In genomic region chr1:24504560-24504959, GRCh38 we compare ENCODE assay signal across 11 cellular contexts. TPM values are rescaled to one million over a fixed set of nuclear protein-coding genes. Genes with fewer than 3 reads are reported as not detected.
DNase-seq lines count a peak whose midpoint lies in the region; TF ChIP-seq lines count a peak whose summit lies in the region.
"Had no signal": no experiment of that assay in that cellular context is flagged by ENCODE, and none has a peak within 500 bp of the region (broad histone marks: within the 10 kb centered on the region; RNA-seq: fewer than 3 reads in every experiment).

No MANE protein-coding gene starts in this region.

- H3K4me3 Mint-ChIP-seq in activated T-cell treated with anti-CD3 and anti-CD28 coated beads, Interleukin-2, amount 50 U/mL, for 24 hours = peak overlapping the region; percentile 89

- H3K4me1 Mint-ChIP-seq in activated T-cell treated with anti-CD3 and anti-CD28 coated beads, Interleukin-2, amount 50 U/mL, for 24 hours (ENCODE audit: low read depth) = peaks cover 73% of the 10 kb centered on the region

- 90 to 92% (median 91%) methylated on average over 4 of the region's 4 CpGs for WGBS in spleen, 5 donors
- WGBS in esophagus muscularis mucosa = 93% methylated on average over 4 of the region's 4 CpGs

- TF ChIP-seq CTCF in spleen (IDR thresholded peaks at IDR 0.05 in 8 of 11, conservative IDR thresholded peaks at IDR 0.05 in 3 of 11) (no peak), esophagus muscularis mucosa (IDR thresholded peaks at IDR 0.05) (no peak)

- H3K27ac ChIP-seq in SK-N-MC = no peak overlapping the region
- peak overlapping the region in 5 of 8 donors; percentile 35 to 95 (median 89) for H3K27ac ChIP-seq in spleen
- H3K27ac ChIP-seq in esophagus muscularis mucosa (replicated peaks in 1 of 4) = peak overlapping the region in 1 of 4 donors; percentile 3
- H3K27ac ChIP-seq in substantia nigra (ENCODE audit: low read depth, low read length, poor library complexity, severe bottlenecking) = no peak overlapping the region
- H3K27ac ChIP-seq: ovary had no signal

- DNase-seq in activated T-cell treated with anti-CD3 and anti-CD28 coated beads, Interleukin-2, amount 50 U/mL, for 24 hours = no peak
- DNase-seq in activated T-cell treated with anti-CD3 and anti-CD28 coated beads, Interleukin-2, amount 50 U/mL, for 1 hour = no peak
- no peak for DNase-seq in SK-N-MC (ENCODE audit: low read depth, low spot score)
- DNase-seq in spleen = no peak
- no peak for DNase-seq in esophagus muscularis mucosa (ENCODE audit: extremely low spot score)
- no peak for DNase-seq in SHP77 treated with DMSO at 0.1 percent for 48 hours (lab: John Stamatoyannopoulos, UW)
- no peak for DNase-seq in substantia nigra (lab: John Stamatoyannopoulos, UW)
- DNase-seq: IMR-90, NCI-H146, ovary had no signal

- H3K27me3 Mint-ChIP-seq in activated T-cell treated with anti-CD3 and anti-CD28 coated beads, Interleukin-2, amount 50 U/mL, for 24 hours = no peaks in the 10 kb centered on the region

- no peaks in the 10 kb centered on the region for H3K27me3 ChIP-seq in endocrine pancreas (ENCODE audit: control insufficient read depth, insufficient read depth, low read length)
- H3K27me3 ChIP-seq in spleen (replicated peaks in 1 of 7) = peaks cover 0 to 67% (median 0%) of the 10 kb centered on the region in 7 donors
- no peaks in the 10 kb centered on the region for H3K27me3 ChIP-seq in esophagus muscularis mucosa
- H3K27me3 ChIP-seq: ovary had no signal

- TF ChIP-seq EP300 in esophagus muscularis mucosa (IDR thresholded peaks at IDR 0.05) = no peak

- H3K9me3 ChIP-seq in SK-N-MC (ENCODE audit: low read depth, low read length) = no peaks in the 10 kb centered on the region
- no peaks in the 10 kb centered on the region for H3K9me3 ChIP-seq in endocrine pancreas (ENCODE audit: control insufficient read depth, low read length)
- no peaks in the 10 kb centered on the region for H3K9me3 ChIP-seq in spleen
- no peaks in the 10 kb centered on the region for H3K9me3 ChIP-seq in esophagus muscularis mucosa
- H3K9me3 ChIP-seq: ovary had no signal

- H3K36me3 Mint-ChIP-seq in activated T-cell treated with anti-CD3 and anti-CD28 coated beads, Interleukin-2, amount 50 U/mL, for 24 hours (ENCODE audit: low read depth) = peaks cover 23% of the 10 kb centered on the region

- H3K36me3 ChIP-seq in SK-N-MC (ENCODE audit: insufficient read depth, low read length) (no peaks in the 10 kb centered on the region), endocrine pancreas (ENCODE audit: control insufficient read depth, insufficient read depth, low read length) (no peaks in the 10 kb centered on the region), spleen (no peaks in the 10 kb centered on the region), esophagus muscularis mucosa (no peaks in the 10 kb centered on the region)
- H3K36me3 ChIP-seq: ovary had no signal

- H3K4me1 ChIP-seq in endocrine pancreas (ENCODE audit: control insufficient read depth, insufficient read depth, low read length) (peaks cover 17% of the 10 kb centered on the region), spleen (peaks cover 18 to 76% (median 37%) of the 10 kb centered on the region in 6 donors), esophagus muscularis mucosa (peaks cover 2 to 25% (median 18%) of the 10 kb centered on the region in 4 donors)

- H3K9me3 Mint-ChIP-seq in activated T-cell treated with anti-CD3 and anti-CD28 coated beads, Interleukin-2, amount 50 U/mL, for 24 hours = no peaks in the 10 kb centered on the region

- H3K9ac ChIP-seq in SK-N-MC (ENCODE audit: insufficient read length) (peak overlapping the region; percentile 42), endocrine pancreas (ENCODE audit: control insufficient read depth, insufficient read depth, low read length) (no peak overlapping the region)

- TF ChIP-seq POLR2A in spleen (IDR thresholded peaks at IDR 0.05) = no peak
- no peak for TF ChIP-seq POLR2A in esophagus muscularis mucosa (IDR thresholded peaks at IDR 0.05; ENCODE audit: low read depth)

- intact Hi-C loops in spleen (cut with DNase I; ENCODE audit: low total_unique reads) (no loop called here), esophagus muscularis mucosa (cut with DNase I) (loop anchor here (10.0 kb wide), 2 partner anchors 90 to 130 kb away; partner anchors contain the start of genes NIPAL3 and STPG1)

- H3K4me3 ChIP-seq in SK-N-MC (peak overlapping the region; percentile 95), endocrine pancreas (ENCODE audit: control insufficient read depth, insufficient read depth, low read length) (peak overlapping the region; percentile 95), spleen (peak overlapping the region in 3 of 8 donors; percentile 60 to 87 (median 68)), esophagus muscularis mucosa (no peak overlapping the region)
- H3K4me3 ChIP-seq: ovary had no signal

- H3K27ac Mint-ChIP-seq in activated T-cell treated with anti-CD3 and anti-CD28 coated beads, Interleukin-2, amount 50 U/mL, for 24 hours = peak overlapping the region; percentile 93

RNA-seq across cellular contexts. Expression of gene RCAN3, which starts 1.9 kb away (rescaled TPM):
- total RNA-seq in spleen = 10 to 100 TPM; 14.4 to 21.7 (median 17.9) TPM
- 1 to 10 TPM; 6.1 to 7.2 (median 6.4) TPM for polyA plus RNA-seq in spleen
- total RNA-seq in esophagus muscularis mucosa = 10 to 100 TPM in 2 of 4 donors, 1 to 10 TPM in 2; 5.3 to 14.0 (median 9.3) TPM

RNA-seq across cellular contexts. Expression of gene NCMAP, which starts 51.3 kb away (rescaled TPM):
- total RNA-seq in spleen (under 1 TPM in 3 of 7 donors, not detected in 4; 0.09 to 0.22 (median 0.20) TPM), esophagus muscularis mucosa (under 1 TPM in 3 of 4 donors, not detected in 1; 0.17 to 0.65 (median 0.34) TPM)
- polyA plus RNA-seq in spleen = under 1 TPM in 2 of 3 donors, not detected in 1; 0.03 to 0.10 TPM
- total RNA-seq: IMR-90 had no signal
- polyA plus RNA-seq: IMR-90 had no signal

Comparison
In these comparisons a context has a peak if more than half of its experiments do, and no peak if none do; other contexts are left out.
1. H3K27ac ChIP-seq: peak in spleen (5 of 8); none in SK-N-MC (single experiment) and substantia nigra (single experiment).
2. H3K4me3 ChIP-seq: peak in SK-N-MC (single experiment) and endocrine pancreas (single experiment); none in esophagus muscularis mucosa (0 of 4).